ENCODE assay signal across 21 cellular contexts in the genomic region with DNA sequence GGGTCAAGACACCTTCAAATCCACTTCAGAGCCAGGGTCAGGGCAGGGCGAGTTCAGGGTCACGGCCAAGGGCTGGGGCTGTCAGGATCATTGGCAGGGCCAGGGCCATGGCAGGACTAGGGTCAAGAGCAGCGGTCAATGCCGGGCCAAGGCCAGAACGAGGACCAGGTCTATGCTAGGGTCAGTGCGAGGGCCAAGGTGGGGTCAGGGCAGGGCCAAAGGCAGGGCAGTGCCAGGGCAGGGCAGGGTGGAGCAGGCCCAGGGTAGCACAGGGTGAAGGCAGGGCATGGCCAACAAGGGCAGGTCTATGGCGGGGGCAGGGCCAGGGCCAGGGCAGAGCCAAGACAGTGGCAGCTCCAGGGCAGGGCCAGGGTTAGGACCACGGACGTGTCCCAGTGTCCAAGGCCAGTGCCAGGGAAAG.
"Had no signal": no experiment of that assay in that cellular context is flagged by ENCODE, and none has a peak within 500 bp of the region (broad histone marks: within the 10 kb centered on the region; RNA-seq: fewer than 3 reads in every experiment).

No MANE protein-coding gene starts in this region.

- H3K4me1 Mint-ChIP-seq: activated naive CD4-positive, alpha-beta T cell treated with anti-CD3 and anti-CD28 coated beads, Interleukin-2, amount 50 U/mL, for 24 hours; neural crest cell had no signal

- H3K9me3 Mint-ChIP-seq: activated naive CD4-positive, alpha-beta T cell treated with anti-CD3 and anti-CD28 coated beads, Interleukin-2, amount 50 U/mL, for 24 hours; activated T-cell treated with anti-CD3 and anti-CD28 coated beads, Interleukin-2, amount 50 U/mL, for 72 hours; stimulated activated naive B cell treated with anti-CD40 and anti-IgM and Interleukin-4, amounts not matched to agents 10 μg/mL and 1 μg/mL and 100 μg/mL, for 72 hours had no signal

- H3K27me3 Mint-ChIP-seq: activated naive CD4-positive, alpha-beta T cell treated with anti-CD3 and anti-CD28 coated beads, Interleukin-2, amount 50 U/mL, for 24 hours; stimulated activated naive B cell treated with anti-CD40 and anti-IgM and Interleukin-4, amounts not matched to agents 10 μg/mL and 1 μg/mL and 100 μg/mL, for 72 hours had no signal

- H3K9me3 ChIP-seq: adrenal gland, lower lobe of right lung, prostate gland, SK-N-SH, tibial artery, vagina had no signal

- H3K4me3 ChIP-seq: adrenal gland, lower lobe of right lung, prostate gland, smooth muscle cell, tibial artery, vagina had no signal

- H3K27me3 ChIP-seq: adrenal gland, tibial artery, vagina had no signal

- H3K27ac ChIP-seq: adrenal gland, lower lobe of right lung, prostate gland, tibial artery, vagina had no signal

- DNase-seq: activated CD4-positive, alpha-beta T cell treated with anti-CD3 and anti-CD28 coated beads for 48 hours; activated CD4-positive, CD25-positive, alpha-beta regulatory T cell; activated effector memory CD4-positive, alpha-beta T cell treated with anti-CD3 and anti-CD28 coated beads, Interleukin-2, amount 50 U/mL, for 16 hours; activated T-cell treated with anti-CD3 and anti-CD28 coated beads, Interleukin-2, amount 50 U/mL, for 72 hours; adrenal gland; cerebellar nuclear complex; cortex of kidney; glutamatergic neuron; hippocampal formation; left colon; lower lobe of right lung; SK-N-SH; stimulated activated CD4-positive, alpha-beta T cell treated with anti-CD3 and anti-CD28 coated beads, Interleukin-4, amount 100 ng/mL, for 4 hours; stimulated activated naive B cell treated with anti-CD40 and anti-IgM and Interleukin-4, amounts not matched to agents 10 μg/mL and 1 μg/mL and 100 μg/mL, for 72 hours; tibial artery had no signal

- H3K4me1 ChIP-seq: adrenal gland, lower lobe of right lung, prostate gland, tibial artery, vagina had no signal

- H3K36me3 ChIP-seq: adrenal gland, lower lobe of right lung, prostate gland, vagina had no signal

- H3K4me2 ChIP-seq: SK-N-SH, smooth muscle cell had no signal

- H3K9ac ChIP-seq: SK-N-SH had no signal

- H3K27ac Mint-ChIP-seq: activated naive CD4-positive, alpha-beta T cell treated with anti-CD3 and anti-CD28 coated beads, Interleukin-2, amount 50 U/mL, for 24 hours; activated T-cell treated with anti-CD3 and anti-CD28 coated beads, Interleukin-2, amount 50 U/mL, for 72 hours had no signal

- H3K4me3 Mint-ChIP-seq: activated naive CD4-positive, alpha-beta T cell treated with anti-CD3 and anti-CD28 coated beads, Interleukin-2, amount 50 U/mL, for 24 hours; activated T-cell treated with anti-CD3 and anti-CD28 coated beads, Interleukin-2, amount 50 U/mL, for 72 hours; neural crest cell; stimulated activated naive B cell treated with anti-CD40 and anti-IgM and Interleukin-4, amounts not matched to agents 10 μg/mL and 1 μg/mL and 100 μg/mL, for 72 hours had no signal

- ATAC-seq: activated T-cell treated with anti-CD3 and anti-CD28 coated beads, Interleukin-2, amount 50 U/mL, for 72 hours; left colon; right cardiac atrium; stimulated activated naive B cell treated with anti-CD40 and anti-IgM and Interleukin-4, amounts not matched to agents 10 μg/mL and 1 μg/mL and 100 μg/mL, for 72 hours had no signal
